In genomic region chr4:55397521-55398321, GRCh38 we compare ENCODE assay signal across 8 cellular contexts. TPM values are rescaled to one million over a fixed set of nuclear protein-coding genes. Genes with fewer than 3 reads are reported as not detected.
DNase-seq lines count a peak whose midpoint lies in the region; ATAC-seq and TF ChIP-seq lines count a peak whose summit lies in the region.

No MANE protein-coding gene starts in this region.

- peak; percentile 56 for DNase-seq in NOMO-1 treated with DMSO at 0.1 percent for 48 hours (lab: John Stamatoyannopoulos, UW; ENCODE audit: unreplicated experiment)
- no peak for DNase-seq in NOMO-1 treated with dmso at 0.1 percent for 144 hours (lab: John Stamatoyannopoulos, UW; ENCODE audit: unreplicated experiment)
- DNase-seq in NT2/D1 (ENCODE audit: low read depth, low spot score): no peak
- DNase-seq in coronary artery (ENCODE audit: low spot score): no peak
- DNase-seq in stimulated activated CD4-positive, alpha-beta T cell treated with anti-CD3 and anti-CD28 coated beads, Interleukin-4, amount 100 ng/mL, for 24 hours: no peak
- no peak for DNase-seq in GM10266 (ENCODE audit: extremely low spot score)

- H3K9me3 ChIP-seq in NT2/D1 (ENCODE audit: insufficient read depth, low read length) (no peaks in the 10 kb centered on the region), mononuclear cell (ENCODE audit: low read depth, low read length) (no peaks in the 10 kb centered on the region)

- H3K27ac ChIP-seq in coronary artery: peak overlapping the region; percentile 99 to 100

- H3K4me1 ChIP-seq in NT2/D1 (ENCODE audit: insufficient read depth, insufficient read length): no peaks in the 10 kb centered on the region
- H3K4me1 ChIP-seq in mononuclear cell (ENCODE audit: insufficient read depth, low read length): peaks cover 39% of the 10 kb centered on the region

- H3K4me3 ChIP-seq in NT2/D1 (ENCODE audit: insufficient read length, low read depth) (peak overlapping the region; percentile 60), coronary artery (peak overlapping the region; percentile 93), mononuclear cell (ENCODE audit: low read length) (peak overlapping the region; percentile 93)

- H3K9ac ChIP-seq in NT2/D1 (ENCODE audit: insufficient read length, low read depth): peak overlapping the region; percentile 90

- H3K27me3 ChIP-seq in NT2/D1 (ENCODE audit: insufficient read depth, insufficient read length): no peaks in the 10 kb centered on the region
- no peaks in the 10 kb centered on the region for H3K27me3 ChIP-seq in mononuclear cell (ENCODE audit: insufficient read depth, low read length)

- peaks cover 34% of the 10 kb centered on the region for H3K36me3 ChIP-seq in NT2/D1 (ENCODE audit: insufficient read depth, insufficient read length, low read length)

- ATAC-seq in GM18858 (IDR thresholded peaks at IDR 0.05; ENCODE audit: unreplicated experiment): no peak

- TF ChIP-seq CTCF in coronary artery (IDR thresholded peaks at IDR 0.05) (no peak), GM10266 (IDR thresholded peaks at IDR 0.05; ENCODE audit: control insufficient read depth, insufficient read depth, low read depth, missing control alignments) (no peak)

RNA-seq across cellular contexts. Expression of gene TMEM165, which starts 2.0 kb away (rescaled TPM):
- total RNA-seq in mononuclear cell: 48.4 TPM

RNA-seq across cellular contexts. Expression of gene SRD5A3, which starts 51.7 kb away (rescaled TPM):
- 2.7 TPM for total RNA-seq in mononuclear cell
